Comparison of ENCODE assay signal across 31 cellular contexts in genomic region chr11:108617055-108617454, GRCh38. TPM values are rescaled to one million over a fixed set of nuclear protein-coding genes. Genes with fewer than 3 reads are reported as not detected.
DNase-seq lines count a peak whose midpoint lies in the region; ATAC-seq, FAIRE-seq and TF ChIP-seq lines count a peak whose summit lies in the region.
"Had no signal": no experiment of that assay in that cellular context is flagged by ENCODE, and none has a peak within 500 bp of the region (broad histone marks: within the 10 kb centered on the region; RNA-seq: fewer than 3 reads in every experiment).

No MANE protein-coding gene starts in this region.

- H3K18ac ChIP-seq in mesendoderm (ENCODE audit: low read length): peak overlapping the region; percentile 20

- no peaks in the 10 kb centered on the region for H4K20me1 ChIP-seq in mammary epithelial cell (ENCODE audit: insufficient read depth, low read length)

- H3K9ac ChIP-seq in mammary epithelial cell (ENCODE audit: insufficient read depth, low read length) (peak overlapping the region; percentile 45), mesendoderm (ENCODE audit: low read length) (no peak overlapping the region)

- no peak for ATAC-seq in Right ventricle myocardium inferior
- ATAC-seq: activated CD8-positive, alpha-beta T cell treated with anti-CD3 and anti-CD28 coated beads, Interleukin-2, amount 10 ng/mL, durations not matched to agents 7 days and 5 days; CD8-positive, alpha-beta T cell; left ventricle myocardium superior; naive thymus-derived CD4-positive, alpha-beta T cell; right lobe of liver had no signal

- WGBS in mammary epithelial cell (ENCODE audit: low coverage, missing lambda C conversion rate): 98% methylated on average over 4 of the region's 4 CpGs
- WGBS in mesendoderm (ENCODE audit: extremely low coverage, insufficient coverage, low lambda C conversion rate): no CpG with 5 or more reads among the region's 4 CpGs

- H3K4me1 ChIP-seq in ACC112 (ENCODE audit: control insufficient read depth, insufficient read depth, low read length, unreplicated experiment) (peaks cover 14% of the 10 kb centered on the region), mammary epithelial cell (ENCODE audit: insufficient read depth, low read length) (peaks cover 42% of the 10 kb centered on the region), mesendoderm (ENCODE audit: control insufficient read depth, low read depth, low read length) (no peaks in the 10 kb centered on the region)
- H3K4me1 ChIP-seq: colonic mucosa, prostate gland, right lobe of liver, stomach, thyroid gland had no signal

- H3K23ac ChIP-seq in mesendoderm (ENCODE audit: low read length): no peak overlapping the region

- H4K8ac ChIP-seq in mesendoderm (ENCODE audit: low read depth, low read length): no peak overlapping the region

- CTCF ChIA-PET in mammary epithelial cell (lab: Charles Lee; ENCODE audit: low non-redundant PET): interaction anchor here (0.6 kb wide), 1 partner anchor 608 kb away, joined by 3 read pairs; the partner anchor contains the start of gene CUL5

- DNase-seq in NCI-H82 treated with DMSO at 0.1 percent for 48 hours (lab: John Stamatoyannopoulos, UW; ENCODE audit: unreplicated experiment) (peak; percentile 20), mammary epithelial cell (no peak), mesendoderm (peak; percentile 32), Right ventricle myocardium inferior (ENCODE audit: missing footprints) (no peak), GM12892 (ENCODE audit: insufficient read length) (no peak), D721Med (ENCODE audit: insufficient read length, low spot score) (no peak)
- DNase-seq in activated CD8-positive, alpha-beta memory T cell treated with anti-CD3 and anti-CD28 coated beads for 24 hours: no peak
- DNase-seq: activated CD8-positive, alpha-beta T cell treated with anti-CD3 and anti-CD28 coated beads, Interleukin-2, amount 10 ng/mL, durations not matched to agents 7 days and 5 days; activated effector memory CD4-positive, alpha-beta T cell treated with anti-CD3 and anti-CD28 coated beads, Interleukin-2, amount 50 U/mL, for 16 hours; activated naive CD8-positive, alpha-beta T cell treated with anti-CD3 and anti-CD28 coated beads for 36 hours; anterior cingulate cortex; CD8-positive, alpha-beta T cell; colonic mucosa; DMS153; effector CD8-positive, alpha-beta T cell; head of caudate nucleus; kidney; left ventricle myocardium superior; midbrain; naive thymus-derived CD4-positive, alpha-beta T cell; NCI-H1436 treated with DMSO at 0.1 percent for 48 hours; NCI-H446 treated with DMSO at 0.1 percent for 48 hours; nucleus accumbens; right lobe of liver; stimulated activated CD4-positive, alpha-beta T cell treated with anti-CD3 and anti-CD28 coated beads, Interleukin-12 subunit alpha, Interleukin-12 subunit beta, amount 100 ng/mL, for 4 hours; stimulated activated CD4-positive, alpha-beta T cell treated with anti-CD3 and anti-CD28 coated beads, Interleukin-2, amount 100 ng/mL, for 48 hours; stomach; thyroid gland had no signal

- H2AFZ ChIP-seq in ACC112 (ENCODE audit: low read length, unreplicated experiment) (no peak overlapping the region), mammary epithelial cell (ENCODE audit: low read depth, low read length) (peak overlapping the region; percentile 38)

- H2AK5ac ChIP-seq in mesendoderm (ENCODE audit: low read length): no peak overlapping the region

- no peak overlapping the region for H3K56ac ChIP-seq in mesendoderm (ENCODE audit: low read length)

- no peak overlapping the region for H3K4ac ChIP-seq in mesendoderm (ENCODE audit: low read depth, low read length)

- TF ChIP-seq CTCF in mammary epithelial cell (conservative IDR thresholded peaks at IDR 0.05 in 1 of 2, IDR thresholded peaks at IDR 0.05 in 1 of 2; ENCODE audit: extremely low read depth in 1 of 2, insufficient read depth in 1 of 2, low read depth in 1 of 2, low read length in 2 of 2) (no peak), D721Med (IDR thresholded peaks at IDR 0.05; ENCODE audit: insufficient read depth, missing control alignments) (no peak)

- no peaks in the 10 kb centered on the region for H3K27me3 ChIP-seq in ACC112 (ENCODE audit: insufficient read depth, low read length)
- H3K27me3 ChIP-seq in mammary epithelial cell (ENCODE audit: insufficient read depth, low read length): no peaks in the 10 kb centered on the region
- H3K27me3 ChIP-seq in mesendoderm (ENCODE audit: insufficient read depth, low read length, poor library complexity): no peaks in the 10 kb centered on the region
- H3K27me3 ChIP-seq: colonic mucosa, right lobe of liver, stomach, thyroid gland had no signal

- no peak overlapping the region for H3K4me3 ChIP-seq in ACC112 (ENCODE audit: low read depth, low read length)
- H3K4me3 ChIP-seq in mammary epithelial cell (replicated peaks in 1 of 3; ENCODE audit: insufficient read depth in 1 of 3, low read depth in 2 of 3, low read length in 3 of 3): no peak overlapping the region
- no peak overlapping the region for H3K4me3 ChIP-seq in mesendoderm (ENCODE audit: low read length)
- H3K4me3 ChIP-seq: colonic mucosa, prostate gland, right lobe of liver, stomach, thyroid gland had no signal

- dilution Hi-C loops in mammary epithelial cell (cut with HindIII; ENCODE audit: low sequenced_read_pairs): no loop called here

- no peak for TF ChIP-seq POLR2A in GM12892 (IDR thresholded peaks at IDR 0.05; ENCODE audit: low read depth, low read length)

- H3K27ac ChIP-seq in ACC112 (ENCODE audit: low read depth, low read length): peak overlapping the region; percentile 59
- peak overlapping the region; percentile 97 for H3K27ac ChIP-seq in mammary epithelial cell (ENCODE audit: insufficient read depth, low read depth, low read length)
- H3K27ac ChIP-seq in mesendoderm (ENCODE audit: low read depth, low read length): no peak overlapping the region
- H3K27ac ChIP-seq: colonic mucosa, HL-60, prostate gland, right lobe of liver, stomach, thyroid gland had no signal

- BruUV-seq in mammary epithelial cell (replicated peaks; lab: Mats Ljungman, UMichigan): TSS peak; percentile 96

- H2BK5ac ChIP-seq in mesendoderm (ENCODE audit: low read length): no peak overlapping the region

- H2BK120ac ChIP-seq in mesendoderm (ENCODE audit: low read depth, low read length): no peak overlapping the region

- H4K5ac ChIP-seq in mesendoderm (ENCODE audit: low read length): no peak overlapping the region

- H3K4me2 ChIP-seq in mammary epithelial cell (ENCODE audit: insufficient read depth, low read depth, low read length) (no peak overlapping the region), mesendoderm (ENCODE audit: low read length) (no peak overlapping the region)

- H3K36me3 ChIP-seq in ACC112 (ENCODE audit: insufficient read depth, low read length) (no peaks in the 10 kb centered on the region), mammary epithelial cell (ENCODE audit: insufficient read depth, low read length) (no peaks in the 10 kb centered on the region), mesendoderm (ENCODE audit: control insufficient read depth, insufficient read depth, low read length) (no peaks in the 10 kb centered on the region)
- H3K36me3 ChIP-seq: colonic mucosa, prostate gland, right lobe of liver, stomach, thyroid gland had no signal

- no peaks in the 10 kb centered on the region for H3K79me2 ChIP-seq in ACC112 (ENCODE audit: control insufficient read depth, insufficient read depth, low read length, unreplicated experiment)
- H3K79me2 ChIP-seq in mammary epithelial cell (ENCODE audit: insufficient read depth, low read length): no peaks in the 10 kb centered on the region
- no peaks in the 10 kb centered on the region for H3K79me2 ChIP-seq in mesendoderm (ENCODE audit: control insufficient read depth, insufficient read depth, low read length)

- FAIRE-seq in GM12892 (lab: Jason Lieb, UNC) (no peak), D721Med (lab: Jason Lieb, UNC) (no peak)
- FAIRE-seq: kidney had no signal

- in situ Hi-C loops in mammary epithelial cell (cut with MboI; ENCODE audit: low sequenced_read_pairs in 2 of 2): no loop called here

- intact Hi-C loops in mammary epithelial cell (cut with micrococcal nuclease): loop anchor here (2.0 kb wide), 1 partner anchor 32 kb away; no protein-coding TSS in a partner anchor
- intact Hi-C loops in Right ventricle myocardium inferior (cut with DNase I): no loop called here

- no peaks in the 10 kb centered on the region for H3K79me1 ChIP-seq in mesendoderm (ENCODE audit: low read length)

- no peaks in the 10 kb centered on the region for H3K9me3 ChIP-seq in mammary epithelial cell (replicated peaks; ENCODE audit: insufficient read depth, low read length)
- H3K9me3 ChIP-seq: colonic mucosa, prostate gland, right lobe of liver, stomach, thyroid gland had no signal

- H2BK15ac ChIP-seq in mesendoderm (replicated peaks; ENCODE audit: low read depth): no peak overlapping the region

RNA-seq across cellular contexts. Expression of gene EXPH5, which starts 23.5 kb away (rescaled TPM):
- total RNA-seq in mammary epithelial cell: 10 to 100 TPM; 17.0 to 27.7 TPM
- polyA plus RNA-seq in mammary epithelial cell: 2.8 TPM
- polyA minus RNA-seq in mammary epithelial cell: 17.1 TPM
- 1.1 TPM for polyA plus RNA-seq in mesendoderm (2013, experiment 1 of 2)
- 0.97 TPM for polyA plus RNA-seq in mesendoderm (2013, experiment 2 of 2)
- 2.2 TPM for total RNA-seq in Right ventricle myocardium inferior
- 1.7 TPM for polyA plus RNA-seq in GM12892 (2012; ENCODE audit: missing spikeins)

RNA-seq across cellular contexts. Expression of gene DDX10, which starts 47.8 kb away (rescaled TPM):
- total RNA-seq in mammary epithelial cell (10 to 100 TPM; 12.8 to 32.1 TPM), Right ventricle myocardium inferior (12.2 TPM)
- 24.1 TPM for polyA plus RNA-seq in mammary epithelial cell
- 16.8 TPM for polyA minus RNA-seq in mammary epithelial cell
- 95.9 TPM for polyA plus RNA-seq in mesendoderm (2013, experiment 1 of 2)
- polyA plus RNA-seq in mesendoderm (2013, experiment 2 of 2): 93.1 TPM
- polyA plus RNA-seq in GM12892 (2012; ENCODE audit: missing spikeins): 26.4 TPM

Comparison
In these comparisons a context has a peak if more than half of its experiments do, and no peak if none do; other contexts are left out.
1. DNase-seq: peak in NCI-H82 treated with DMSO at 0.1 percent for 48 hours (single experiment) and mesendoderm (single experiment); none in mammary epithelial cell (single experiment), Right ventricle myocardium inferior (single experiment), GM12892 (single experiment), D721Med (single experiment) and activated CD8-positive, alpha-beta memory T cell treated with anti-CD3 and anti-CD28 coated beads for 24 hours (single experiment).